Comparison of ENCODE assay signal across 25 cellular contexts in the genomic region with DNA sequence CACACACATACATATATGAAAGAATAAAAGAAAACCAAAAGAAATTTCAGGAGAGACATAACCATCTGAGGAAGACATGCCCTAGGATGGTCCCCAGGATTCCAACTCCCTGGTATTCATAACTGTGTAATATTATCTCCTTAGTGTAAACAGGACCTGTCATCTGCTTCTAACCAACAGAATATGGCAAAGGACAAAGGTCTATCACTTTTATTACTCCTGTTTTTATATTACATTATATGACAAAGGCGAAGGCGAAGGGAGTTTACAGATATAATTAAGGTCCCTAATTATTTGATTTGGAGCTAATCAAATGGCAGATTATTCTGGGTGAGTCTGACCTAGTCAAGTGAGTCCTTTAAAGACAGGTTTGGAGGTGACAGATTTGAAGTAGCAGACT.
"Had no signal": no experiment of that assay in that cellular context is flagged by ENCODE, and none has a peak within 500 bp of the region (broad histone marks: within the 10 kb centered on the region; RNA-seq: fewer than 3 reads in every experiment).

No MANE protein-coding gene starts in this region.

- H3K4me1 ChIP-seq: esophagus squamous epithelium, gastrocnemius medialis, left lung, lower lobe of right lung had no signal

- FAIRE-seq: colon, endothelial cell of umbilical vein, kidney had no signal

- H3K27ac Mint-ChIP-seq: immature natural killer cell, mesothelial cell of epicardium had no signal

- H3K4me3 Mint-ChIP-seq: immature natural killer cell, mesothelial cell of epicardium had no signal

- ATAC-seq: gastrocnemius medialis, left lung, left ventricle myocardium superior, lower lobe of right lung, mucosa of descending colon had no signal

- H3K27ac ChIP-seq: coronary artery, dorsolateral prefrontal cortex, esophagus squamous epithelium, gastrocnemius medialis, hepatocyte, left lung, lower lobe of right lung had no signal

- H3K79me2 ChIP-seq: hepatocyte had no signal

- H3K4me3 ChIP-seq: coronary artery, dorsolateral prefrontal cortex, esophagus squamous epithelium, gastrocnemius medialis, hepatocyte, left lung, lower lobe of right lung, mucosa of descending colon had no signal

- DNase-seq: dermis blood vessel endothelial cell; dorsolateral prefrontal cortex; effector CD4-positive, alpha-beta T cell; effector memory CD4-positive, alpha-beta T cell; esophagus squamous epithelium; foreskin fibroblast; foreskin melanocyte; gastrocnemius medialis; glutamatergic neuron; head of caudate nucleus; hypothalamus; immature natural killer cell; islet precursor cell; kidney; kidney glomerular epithelial cell; left lung; left ventricle myocardium superior; lower lobe of right lung; mesenchymal stem cell; mucosa of descending colon had no signal

- H3K4me1 Mint-ChIP-seq: immature natural killer cell had no signal

- H3K36me3 ChIP-seq: gastrocnemius medialis, left lung, lower lobe of right lung had no signal

- H3K9me3 ChIP-seq: esophagus squamous epithelium, gastrocnemius medialis, left lung, lower lobe of right lung, mucosa of descending colon had no signal

- H3K4me2 ChIP-seq: hepatocyte had no signal

- H2AFZ ChIP-seq: hepatocyte had no signal

- H3K27me3 ChIP-seq: esophagus squamous epithelium, gastrocnemius medialis, hepatocyte, left lung had no signal

- H3K36me3 Mint-ChIP-seq: immature natural killer cell had no signal
